In the genomic region with DNA sequence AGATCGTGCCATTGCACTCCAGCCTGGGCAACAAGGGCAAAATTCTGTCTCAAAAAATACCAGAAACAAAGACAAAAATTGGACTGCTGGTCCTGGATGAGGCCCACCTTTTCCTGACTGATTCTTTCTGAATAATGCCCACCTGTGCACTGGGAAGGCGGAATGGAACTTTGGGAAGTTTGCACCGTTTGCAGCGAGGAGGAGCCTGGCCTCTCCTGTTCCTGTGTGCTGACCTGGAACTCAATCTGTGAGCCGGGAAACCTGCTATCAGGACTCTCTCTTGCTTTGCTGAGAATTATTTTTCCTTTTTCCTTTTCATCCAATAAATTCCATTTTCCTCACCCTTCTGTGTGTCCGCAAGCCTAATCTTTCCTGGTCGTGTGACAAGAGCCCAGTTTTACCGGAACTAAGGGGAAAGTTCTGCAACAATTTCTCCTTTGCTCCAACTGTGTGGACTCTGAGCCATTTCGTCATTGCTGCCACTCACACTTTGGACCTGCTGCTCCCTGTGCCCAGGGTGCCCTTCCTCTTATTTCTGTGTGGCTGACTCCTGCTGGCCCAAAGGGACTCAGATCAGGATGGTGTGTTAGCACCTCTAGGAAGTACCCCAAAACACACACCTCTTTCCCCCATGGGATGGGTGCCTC, we compare ENCODE assay signal across 28 cellular contexts. TPM values are rescaled to one million over a fixed set of nuclear protein-coding genes. Genes with fewer than 3 reads are reported as not detected.
DNase-seq lines count a peak whose midpoint lies in the region; ATAC-seq and TF ChIP-seq lines count a peak whose summit lies in the region.
"Had no signal": no experiment of that assay in that cellular context is flagged by ENCODE, and none has a peak within 500 bp of the region (broad histone marks: within the 10 kb centered on the region; RNA-seq: fewer than 3 reads in every experiment).

No MANE protein-coding gene starts in this region.

- peak; percentile 33 for DNase-seq in activated effector memory CD4-positive, alpha-beta T cell treated with anti-CD3 and anti-CD28 coated beads, Interleukin-2, amount 50 U/mL, for 16 hours
- DNase-seq in activated effector memory CD4-positive, alpha-beta T cell treated with Interleukin-2 at 50 U/mL for 16 hours = no peak
- no peak for DNase-seq in activated B cell treated with CpG ODN at 0.5 μM for 24 hours
- no peak for DNase-seq in mesenchymal stem cell
- DNase-seq in stomach = peak; percentile 51
- no peak for DNase-seq in vagina (ENCODE audit: extremely low spot score in 2 of 2)
- DNase-seq: activated CD8-positive, alpha-beta T cell treated with anti-CD3 and anti-CD28 coated beads, Interleukin-2, amount 10 ng/mL, durations not matched to agents 7 days and 5 days; activated T-cell treated with anti-CD3 and anti-CD28 coated beads, Interleukin-2, amount 50 U/mL, for 24 hours; central memory CD4-positive, alpha-beta T cell; effector CD8-positive, alpha-beta T cell; EL; foreskin melanocyte; HFFc6; hypothalamus; lower lobe of right lung; NCI-H1417 treated with DMSO at 0.1 percent for 48 hours; NCI-H2107; NCI-H510A; PC-9; SIG-M5; stimulated activated CD4-positive, alpha-beta T cell treated with anti-CD3 and anti-CD28 coated beads, Interleukin-12 subunit alpha, Interleukin-12 subunit beta, amount 100 ng/mL, for 4 hours; stimulated activated CD4-positive, alpha-beta T cell treated with anti-CD3 and anti-CD28 coated beads, Interleukin-4, amount 100 ng/mL, for 4 hours; WERI-Rb-1 had no signal

- H4K91ac ChIP-seq in mesenchymal stem cell (ENCODE audit: low read length) = no peak overlapping the region

- peaks cover 1% of the 10 kb centered on the region for H3K79me1 ChIP-seq in mesenchymal stem cell (replicated peaks; ENCODE audit: low read length, poor library complexity, severe bottlenecking)

- TF ChIP-seq POLR2A in stomach (IDR thresholded peaks at IDR 0.05) = no peak
- no peak for TF ChIP-seq POLR2A in vagina (IDR thresholded peaks at IDR 0.05)

- no peaks in the 10 kb centered on the region for H3K36me3 ChIP-seq in mesenchymal stem cell (ENCODE audit: control insufficient read depth in 1 of 2, insufficient read depth in 2 of 2, low read depth in 1 of 2, low read length in 2 of 2)
- H3K36me3 ChIP-seq in stomach = no peaks in the 10 kb centered on the region
- no peaks in the 10 kb centered on the region for H3K36me3 ChIP-seq in vagina
- H3K36me3 ChIP-seq: lower lobe of right lung, upper lobe of left lung, WERI-Rb-1 had no signal

- TF ChIP-seq EP300 in stomach (IDR thresholded peaks at IDR 0.05) = no peak

- peaks cover 33% of the 10 kb centered on the region for H3K4me1 Mint-ChIP-seq in activated B cell treated with CpG ODN at 0.5 μM for 24 hours

- no peak overlapping the region for H4K8ac ChIP-seq in mesenchymal stem cell (ENCODE audit: low read length)

- H3K9me3 ChIP-seq in mesenchymal stem cell (ENCODE audit: control insufficient read depth, low read length) (no peaks in the 10 kb centered on the region), stomach (no peaks in the 10 kb centered on the region), vagina (no peaks in the 10 kb centered on the region)
- H3K9me3 ChIP-seq: lower lobe of right lung, upper lobe of left lung had no signal

- peak overlapping the region; percentile 38 for H2AK5ac ChIP-seq in mesenchymal stem cell (ENCODE audit: low read length, severe bottlenecking)

- peak overlapping the region in 1 of 2 experiments; percentile 61 for H3K18ac ChIP-seq in mesenchymal stem cell (ENCODE audit: low read depth in 1 of 2, low read length in 2 of 2)

- H3K4me3 ChIP-seq in mesenchymal stem cell (ENCODE audit: insufficient read depth in 1 of 2, low read depth in 1 of 2, low read length in 2 of 2) (no peak overlapping the region), stomach (no peak overlapping the region), vagina (no peak overlapping the region)
- H3K4me3 ChIP-seq: lower lobe of right lung, PC-9, upper lobe of left lung had no signal

- no peak overlapping the region for H2AFZ ChIP-seq in mesenchymal stem cell (ENCODE audit: low read depth, low read length)
- H2AFZ ChIP-seq: PC-9 had no signal

- H2BK5ac ChIP-seq in mesenchymal stem cell (ENCODE audit: low read depth, low read length, poor library complexity, severe bottlenecking) = no peak overlapping the region

- H3K4me2 ChIP-seq in mesenchymal stem cell (ENCODE audit: low read length, poor library complexity, severe bottlenecking) = no peak overlapping the region
- H3K4me2 ChIP-seq: PC-9 had no signal

- no peaks in the 10 kb centered on the region for H3K27me3 Mint-ChIP-seq in activated B cell treated with CpG ODN at 0.5 μM for 24 hours
- H3K27me3 Mint-ChIP-seq: activated naive CD4-positive, alpha-beta T cell treated with anti-CD3 and anti-CD28 coated beads, Interleukin-2, amount 50 U/mL, for 24 hours; activated T-cell treated with anti-CD3 and anti-CD28 coated beads, Interleukin-2, amount 50 U/mL, for 24 hours had no signal

- H2BK12ac ChIP-seq in mesenchymal stem cell (ENCODE audit: low read length in 2 of 2) = peak overlapping the region; percentile 61 to 74

- CTCF ChIA-PET in activated B cell treated with CpG ODN at 0.5 μM for 24 hours (lab: Charles Lee) = no interaction called here

- intact Hi-C loops in activated B cell treated with CpG ODN at 0.5 μM for 24 hours (cut with micrococcal nuclease) (loop anchor here (10.0 kb wide), 1 partner anchor 978 kb away; a partner anchor contains a TSS), stomach (cut with DNase I; ENCODE audit: low total_unique reads) (no loop called here), vagina (cut with DNase I) (no loop called here)

- peak overlapping the region; percentile 14 for H3K27ac Mint-ChIP-seq in activated B cell treated with CpG ODN at 0.5 μM for 24 hours
- H3K27ac Mint-ChIP-seq: activated CD8-positive, alpha-beta T cell treated with anti-CD3 and anti-CD28 coated beads, Interleukin-2, amount 10 ng/mL, durations not matched to agents 7 days and 5 days; activated naive CD4-positive, alpha-beta T cell treated with anti-CD3 and anti-CD28 coated beads, Interleukin-2, amount 50 U/mL, for 24 hours; activated T-cell treated with anti-CD3 and anti-CD28 coated beads, Interleukin-2, amount 50 U/mL, for 24 hours; HFFc6 had no signal

- no peaks in the 10 kb centered on the region for H3K9me3 Mint-ChIP-seq in activated B cell treated with CpG ODN at 0.5 μM for 24 hours
- H3K9me3 Mint-ChIP-seq: activated naive CD4-positive, alpha-beta T cell treated with anti-CD3 and anti-CD28 coated beads, Interleukin-2, amount 50 U/mL, for 24 hours; activated T-cell treated with anti-CD3 and anti-CD28 coated beads, Interleukin-2, amount 50 U/mL, for 24 hours; HFFc6 had no signal

- ATAC-seq in activated B cell treated with CpG ODN at 0.5 μM for 24 hours (ENCODE audit: low read depth) (no peak), GM21786 (IDR thresholded peaks at IDR 0.05; ENCODE audit: unreplicated experiment) (no peak), HG03280 (IDR thresholded peaks at IDR 0.05; ENCODE audit: unreplicated experiment) (no peak)
- ATAC-seq: activated CD8-positive, alpha-beta T cell treated with anti-CD3 and anti-CD28 coated beads, Interleukin-2, amount 10 ng/mL, durations not matched to agents 7 days and 5 days; esophagus mucosa; lower lobe of right lung had no signal

- H3K27me3 ChIP-seq in mesenchymal stem cell (ENCODE audit: control insufficient read depth in 1 of 2, insufficient read depth in 1 of 2, low read length in 2 of 2) = no peaks in the 10 kb centered on the region
- no peaks in the 10 kb centered on the region for H3K27me3 ChIP-seq in stomach
- H3K27me3 ChIP-seq in vagina = no peaks in the 10 kb centered on the region
- H3K27me3 ChIP-seq: upper lobe of left lung had no signal

- H3K23ac ChIP-seq in mesenchymal stem cell (ENCODE audit: low read length in 2 of 2) = no peak overlapping the region

- H3K4ac ChIP-seq in mesenchymal stem cell (ENCODE audit: low read depth in 1 of 2, low read length in 2 of 2) = no peak overlapping the region

- 94% methylated on average over 9 of the region's 9 CpGs for WGBS in mesenchymal stem cell
- 43 to 78% (median 69%) methylated on average over 9 of the region's 9 CpGs for WGBS in stomach, 5 donors

- no peak overlapping the region for H3K9ac ChIP-seq in mesenchymal stem cell (ENCODE audit: low read length)

- H3K27ac ChIP-seq in mesenchymal stem cell (ENCODE audit: low read length, poor library complexity, severe bottlenecking) (no peak overlapping the region), stomach (peak overlapping the region in 4 of 5 donors; percentile 46 to 82 (median 48)), vagina (no peak overlapping the region)
- H3K27ac ChIP-seq: lower lobe of right lung, PC-9, WERI-Rb-1 had no signal

- no peak overlapping the region for H2BK120ac ChIP-seq in mesenchymal stem cell (ENCODE audit: low read depth, low read length)

- H3K36me3 Mint-ChIP-seq in activated B cell treated with CpG ODN at 0.5 μM for 24 hours (ENCODE audit: low read depth) = peaks cover 4% of the 10 kb centered on the region
- H3K36me3 Mint-ChIP-seq: activated naive CD4-positive, alpha-beta T cell treated with anti-CD3 and anti-CD28 coated beads, Interleukin-2, amount 50 U/mL, for 24 hours had no signal

- H3K14ac ChIP-seq in mesenchymal stem cell (ENCODE audit: low read length in 2 of 2) = peak overlapping the region in 1 of 2 experiments; percentile 11

- TF ChIP-seq CTCF in activated B cell treated with CpG ODN at 0.5 μM for 24 hours (IDR thresholded peaks at IDR 0.05) = no peak
- TF ChIP-seq CTCF in stomach (IDR thresholded peaks at IDR 0.05) = no peak
- no peak for TF ChIP-seq CTCF in vagina (IDR thresholded peaks at IDR 0.05)

- H3K4me1 ChIP-seq in mesenchymal stem cell (ENCODE audit: control insufficient read depth, insufficient read depth, low read depth, low read length) (peaks cover 7% of the 10 kb centered on the region), stomach (peaks cover 27 to 57% (median 32%) of the 10 kb centered on the region in 4 donors), vagina (peaks cover 23% of the 10 kb centered on the region)

- POLR2A ChIA-PET in activated B cell treated with CpG ODN at 0.5 μM for 24 hours (lab: Charles Lee) = interaction anchor here (1.4 kb wide), 1 partner anchor 19 kb away, joined by 3 read pairs; no protein-coding TSS in a partner anchor

- H2BK15ac ChIP-seq in mesenchymal stem cell (ENCODE audit: low read depth, poor library complexity, severe bottlenecking) = no peak overlapping the region

- H3K4me3 Mint-ChIP-seq in activated B cell treated with CpG ODN at 0.5 μM for 24 hours = no peak overlapping the region
- H3K4me3 Mint-ChIP-seq: activated CD8-positive, alpha-beta T cell treated with anti-CD3 and anti-CD28 coated beads, Interleukin-2, amount 10 ng/mL, durations not matched to agents 7 days and 5 days; activated naive CD4-positive, alpha-beta T cell treated with anti-CD3 and anti-CD28 coated beads, Interleukin-2, amount 50 U/mL, for 24 hours; activated T-cell treated with anti-CD3 and anti-CD28 coated beads, Interleukin-2, amount 50 U/mL, for 24 hours; HFFc6 had no signal

RNA-seq across cellular contexts. Expression of a gene that starts 4.5 kb away (rescaled TPM):
- 55.4 and 60.2 TPM in 2 replicates for total RNA-seq in activated B cell treated with CpG ODN at 0.5 μM for 24 hours
- 137 TPM for polyA plus RNA-seq in mesenchymal stem cell (2013, experiment 1 of 2)
- polyA plus RNA-seq in mesenchymal stem cell (2013, experiment 2 of 2) = 143 TPM
- 10 to 100 TPM; 11.3 to 30.4 (median 14.0) TPM for total RNA-seq in stomach
- 100 to 1,000 TPM in 1 of 3 donors, 10 to 100 TPM in 2; 51.0 to 211 (median 65.7) TPM for polyA plus RNA-seq in stomach
- 63.3 TPM for total RNA-seq in vagina

Comparison
In these comparisons a context has a peak if more than half of its experiments do, and no peak if none do; other contexts are left out.
1. DNase-seq: peak in activated effector memory CD4-positive, alpha-beta T cell treated with anti-CD3 and anti-CD28 coated beads, Interleukin-2, amount 50 U/mL, for 16 hours (single experiment) and stomach (single experiment); none in activated effector memory CD4-positive, alpha-beta T cell treated with Interleukin-2 at 50 U/mL for 16 hours (single experiment), activated B cell treated with CpG ODN at 0.5 μM for 24 hours (single experiment), mesenchymal stem cell (single experiment) and vagina (0 of 2).
2. H3K27ac ChIP-seq: peak in stomach (4 of 5); none in mesenchymal stem cell (single experiment) and vagina (single experiment).